ENCODE assay signal across 10 cellular contexts in genomic region chr7:4103352-4104091, GRCh38.
DNase-seq lines count a peak whose midpoint lies in the region; ATAC-seq, FAIRE-seq and TF ChIP-seq lines count a peak whose summit lies in the region.
"Had no signal": no experiment of that assay in that cellular context is flagged by ENCODE, and none has a peak within 500 bp of the region (broad histone marks: within the 10 kb centered on the region; RNA-seq: fewer than 3 reads in every experiment).

No MANE protein-coding gene starts in this region.

- H3K23ac ChIP-seq in neuronal stem cell (ENCODE audit: low read depth, low read length, poor library complexity): peak overlapping the region; percentile 17

- no peaks in the 10 kb centered on the region for H3K79me2 ChIP-seq in GM12878 (ENCODE audit: control insufficient read depth, insufficient read depth, low read length)

- H3K4me2 ChIP-seq in GM12878 (ENCODE audit: control insufficient read depth, insufficient read depth) (no peak overlapping the region), neuronal stem cell (ENCODE audit: insufficient read depth, low read length, poor library complexity, severe bottlenecking) (no peak overlapping the region)

- H3K18ac ChIP-seq in neuronal stem cell (ENCODE audit: low read length): peak overlapping the region; percentile 65

- CTCF ChIA-PET in GM12878 (lab: Yijun Ruan, JAX): interaction anchor here (0.6 kb wide), 1 partner anchor 17 kb away, joined by 4 read pairs; no protein-coding TSS in a partner anchor

- H3K4me3 ChIP-seq in GM12878: no peak overlapping the region
- H3K4me3 ChIP-seq in neuronal stem cell (ENCODE audit: low read length in 2 of 2): no peak overlapping the region

- no peak overlapping the region for H2BK12ac ChIP-seq in neuronal stem cell (ENCODE audit: low read length)

- TF ChIP-seq CTCF in GM12878 (IDR thresholded peaks at IDR 0.05 in 2 of 3, conservative IDR thresholded peaks at IDR 0.05 in 1 of 3; ENCODE audit: control insufficient read depth in 2 of 3, extremely low read depth in 1 of 3, insufficient read depth in 1 of 3, low read depth in 3 of 3, low read length in 3 of 3): no peak

- no peak for TF ChIP-seq EP300 in GM12878 (IDR thresholded peaks at IDR 0.05; ENCODE audit: borderline replicate concordance in 1 of 2, control insufficient read depth in 1 of 2, low read depth in 2 of 2, low read length in 2 of 2)

- intact Hi-C loops in GM12878 (cut with micrococcal nuclease; ENCODE audit: unreplicated experiment) (no loop called here), left cardiac atrium (cut with DNase I) (no loop called here)

- DNase-seq in H4 (ENCODE audit: low spot score) (peak; percentile 57), NCI-H226 (peak; percentile 88), GM12878 (ENCODE audit: low read depth, low spot score) (no peak), neuronal stem cell (ENCODE audit: low spot score) (no peak), left cardiac atrium (no peak), NCI-H1092 (lab: John Stamatoyannopoulos, UW) (no peak), HUDEP-2 (lab: John Stamatoyannopoulos, UW; ENCODE audit: unreplicated experiment in 76 of 76) (no peak)
- DNase-seq in activated CD8-positive, alpha-beta memory T cell treated with anti-CD3 and anti-CD28 coated beads for 24 hours: no peak
- DNase-seq: left colon, NCI-H774 had no signal

- in situ Hi-C loops in GM12878 (cut with MboI): no loop called here

- no peak overlapping the region for H2BK5ac ChIP-seq in neuronal stem cell (ENCODE audit: low read length)

- H3K79me1 ChIP-seq in neuronal stem cell (ENCODE audit: low read depth, low read length): peaks cover 2% of the 10 kb centered on the region

- SMC1A ChIA-PET in GM12878 (lab: Charles Lee; ENCODE audit: uncharacterized antibody, unreplicated experiment): no interaction called here

- ATAC-seq in GM12878: no peak
- ATAC-seq in left cardiac atrium: no peak
- ATAC-seq: left colon had no signal

- H3K14ac ChIP-seq in neuronal stem cell (ENCODE audit: low read length): no peak overlapping the region

- no TSS peak for BruUV-seq in GM12878 (replicated peaks; lab: Mats Ljungman, UMichigan)

- H3K36me3 ChIP-seq in GM12878 (ENCODE audit: control insufficient read depth in 2 of 2, insufficient read depth in 2 of 2, low read length in 1 of 2) (no peaks in the 10 kb centered on the region), neuronal stem cell (replicated peaks in 1 of 2; ENCODE audit: control insufficient read depth in 2 of 2, insufficient read depth in 2 of 2, low read length in 2 of 2) (no peaks in the 10 kb centered on the region)

- POLR2A ChIA-PET in GM12878 (lab: Charles Lee): no interaction called here

- H3K27me3 ChIP-seq in GM12878 (replicated peaks in 1 of 2; ENCODE audit: control insufficient read depth in 2 of 2, insufficient read depth in 2 of 2, low read length in 1 of 2): no peaks in the 10 kb centered on the region
- no peaks in the 10 kb centered on the region for H3K27me3 ChIP-seq in neuronal stem cell (ENCODE audit: control insufficient read depth in 3 of 3, insufficient read depth in 3 of 3, low read depth in 1 of 3, low read length in 3 of 3)

- H2BK15ac ChIP-seq in neuronal stem cell (ENCODE audit: low read length): no peak overlapping the region

- no peak for TF ChIP-seq RAD21 in GM12878 (IDR thresholded peaks at IDR 0.05; ENCODE audit: insufficient read depth, low read depth, low read length)

- H3K4me1 ChIP-seq in GM12878 (ENCODE audit: control insufficient read depth, insufficient read depth, low read length) (no peaks in the 10 kb centered on the region), neuronal stem cell (ENCODE audit: control insufficient read depth in 2 of 2, insufficient read depth in 1 of 2, low read depth in 1 of 2, low read length in 2 of 2) (peaks cover 0 to 2% of the 10 kb centered on the region in 2 donors)

- H4K20me1 ChIP-seq in GM12878 (ENCODE audit: control insufficient read depth, insufficient read depth): no peaks in the 10 kb centered on the region

- H2AK5ac ChIP-seq in neuronal stem cell (ENCODE audit: low read depth, low read length): no peak overlapping the region

- WGBS in GM12878 (ENCODE audit: insufficient coverage, insufficient replicate concordance, low lambda C conversion rate, missing lambda C conversion rate): 32% methylated on average over 17 of the region's 17 CpGs
- WGBS in neuronal stem cell (ENCODE audit: extremely low coverage in 2 of 2, insufficient read length in 2 of 2, insufficient replicate concordance in 1 of 2), 2 donors: no CpG with 5 or more reads among the region's 17 CpGs

- H2AFZ ChIP-seq in GM12878 (ENCODE audit: control insufficient read depth, low read depth, low read length) (no peak overlapping the region), neuronal stem cell (ENCODE audit: low read length) (no peak overlapping the region)

- no peaks in the 10 kb centered on the region; the same call in 2 of the 3 replicates for H3K9me3 ChIP-seq in GM12878 (replicated peaks; ENCODE audit: control insufficient read depth, insufficient read depth, low read length)
- H3K9me3 ChIP-seq in neuronal stem cell (replicated peaks in 1 of 2; ENCODE audit: control insufficient read depth in 2 of 2, insufficient read depth in 1 of 2, low read depth in 1 of 2, low read length in 2 of 2): no peaks in the 10 kb centered on the region

- H3K4ac ChIP-seq in neuronal stem cell (ENCODE audit: low read length): no peak overlapping the region

- H3K9ac ChIP-seq in GM12878 (ENCODE audit: control insufficient read depth, insufficient read depth, low read length): no peak overlapping the region
- H3K9ac ChIP-seq in neuronal stem cell (ENCODE audit: low read depth, low read length, poor library complexity): no peak overlapping the region

- TF ChIP-seq POLR2A in GM12878 (IDR thresholded peaks at IDR 0.05; ENCODE audit: low read depth, low read length): no peak

- H2BK120ac ChIP-seq in neuronal stem cell (ENCODE audit: low read depth, low read length): no peak overlapping the region

- H3K27ac ChIP-seq in GM12878 (ENCODE audit: control insufficient read depth, insufficient read depth) (no peak overlapping the region), neuronal stem cell (replicated peaks; ENCODE audit: low read length) (no peak overlapping the region)

- no peak for FAIRE-seq in GM12878 (lab: Jason Lieb, UNC)

- no peak overlapping the region for H4K8ac ChIP-seq in neuronal stem cell (ENCODE audit: low read depth, low read length)

- RAD21 ChIA-PET in GM12878 (lab: Charles Lee; ENCODE audit: unreplicated experiment): no interaction called here

- H4K91ac ChIP-seq in neuronal stem cell (ENCODE audit: low read depth, low read length, poor library complexity): no peak overlapping the region

TF ChIP-seq in GM12878, 131 proteins besides CTCF, POLR2A, EP300 and RAD21:
- TF ChIP-seq ZBTB40 (IDR thresholded peaks at IDR 0.05; ENCODE audit: borderline replicate concordance): peak; percentile 52; the same call in 1 of the 2 replicates
- TF ChIP-seq MXI1 (IDR thresholded peaks at IDR 0.05; ENCODE audit: low read depth, low read length): no peak

Comparison
In these comparisons a context has a peak if more than half of its experiments do, and no peak if none do; other contexts are left out.
1. DNase-seq: peak in H4 (single experiment) and NCI-H226 (single experiment); none in GM12878 (single experiment), neuronal stem cell (single experiment), left cardiac atrium (single experiment), activated CD8-positive, alpha-beta memory T cell treated with anti-CD3 and anti-CD28 coated beads for 24 hours (single experiment), NCI-H1092 (single experiment) and HUDEP-2 (0 of 76).